Comparison of ENCODE assay signal across 11 cellular contexts in genomic region chr3:158992466-158992865, GRCh38.
"Had no signal": no experiment of that assay in that cellular context is flagged by ENCODE, and none has a peak within 500 bp of the region (broad histone marks: within the 10 kb centered on the region; RNA-seq: fewer than 3 reads in every experiment).

No MANE protein-coding gene starts in this region.

- ATAC-seq: GM23338, HCT116 had no signal

- H3K4me3 ChIP-seq: GM23248, GM23338, HAP-1 had no signal

- H3K9me3 ChIP-seq: HAP-1 had no signal

- DNase-seq: GM23248, GOT3, H7, H9, HCEC 1CT, HFFc6 had no signal

- H2AFZ ChIP-seq: GM23248 had no signal

- H3K27ac ChIP-seq: GM23248 had no signal

- H3K4me2 ChIP-seq: GM23338 had no signal

- H3K9ac ChIP-seq: GM23248 had no signal

- H3K36me3 ChIP-seq: HAP-1 had no signal

- H3K4me1 ChIP-seq: HAP-1 had no signal

- FAIRE-seq: H1, H54 had no signal
